In the genomic region with DNA sequence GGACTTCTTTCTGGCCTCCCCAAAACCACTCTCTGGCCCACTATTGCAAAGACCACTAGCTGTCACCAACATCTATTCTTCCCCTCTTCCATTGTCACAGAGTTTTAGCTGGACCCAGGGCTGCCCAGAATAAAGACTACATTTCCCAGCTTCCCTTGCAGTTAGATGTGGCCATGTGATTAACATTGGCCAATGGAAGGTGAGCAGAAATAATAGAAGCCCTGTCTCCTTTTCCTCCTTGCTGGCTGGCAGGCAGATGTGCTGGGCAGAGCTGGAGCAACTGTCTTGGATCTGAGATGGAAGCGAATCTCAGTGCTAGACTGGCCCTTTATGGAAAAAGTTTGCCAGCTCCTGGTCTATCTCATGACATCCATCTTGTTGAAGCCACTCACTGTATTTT, we compare ENCODE assay signal across 8 cellular contexts.
DNase-seq lines count a peak whose midpoint lies in the region; ATAC-seq and TF ChIP-seq lines count a peak whose summit lies in the region.

No MANE protein-coding gene starts in this region.

- no peak overlapping the region for H3K27ac Mint-ChIP-seq in effector memory CD8-positive, alpha-beta T cell

- H3K27me3 ChIP-seq in HAP-1 (ENCODE audit: low read depth) = peaks cover 4% of the 10 kb centered on the region
- no peaks in the 10 kb centered on the region for H3K27me3 ChIP-seq in upper lobe of right lung

- in situ Hi-C loops in HAP-1 (cut with MboI; ENCODE audit: low sequenced_read_pairs) = no loop called here

- TF ChIP-seq CTCF in fibroblast of villous mesenchyme (IDR thresholded peaks at IDR 0.05; ENCODE audit: insufficient read depth, low read depth, low read length) (no peak), upper lobe of right lung (IDR thresholded peaks at IDR 0.05) (no peak)

- no peak overlapping the region for H3K27ac ChIP-seq in upper lobe of right lung

- intact Hi-C loops in upper lobe of right lung (cut with DNase I) = no loop called here

- H3K4me3 ChIP-seq in HAP-1 (no peak overlapping the region), fibroblast of villous mesenchyme (ENCODE audit: low read depth, low read length) (no peak overlapping the region), upper lobe of right lung (no peak overlapping the region)

- H3K9me3 ChIP-seq in HAP-1 (no peaks in the 10 kb centered on the region), upper lobe of right lung (no peaks in the 10 kb centered on the region)

- H3K36me3 Mint-ChIP-seq in effector memory CD8-positive, alpha-beta T cell (ENCODE audit: insufficient read depth) = peaks cover 2% of the 10 kb centered on the region

- no peaks in the 10 kb centered on the region for H3K4me1 ChIP-seq in HAP-1
- H3K4me1 ChIP-seq in upper lobe of right lung = no peaks in the 10 kb centered on the region

- ATAC-seq in upper lobe of right lung = peak; percentile 51
- no peak for ATAC-seq in effector memory CD8-positive, alpha-beta T cell (replicated peaks)
- ATAC-seq in HG03432 (IDR thresholded peaks at IDR 0.05; ENCODE audit: unreplicated experiment) = no peak

- H3K4me1 Mint-ChIP-seq in effector memory CD8-positive, alpha-beta T cell (ENCODE audit: low read depth in 2 of 2) = peaks cover 3 to 4% of the 10 kb centered on the region in 2 donors

- H3K36me3 ChIP-seq in HAP-1 (replicated peaks) = no peaks in the 10 kb centered on the region
- H3K36me3 ChIP-seq in upper lobe of right lung = no peaks in the 10 kb centered on the region

- no peaks in the 10 kb centered on the region for H3K9me3 Mint-ChIP-seq in effector memory CD8-positive, alpha-beta T cell

- H3K27me3 Mint-ChIP-seq in effector memory CD8-positive, alpha-beta T cell = peaks cover 75 to 92% of the 10 kb centered on the region in 2 donors

- DNase-seq in Ammon's horn (ENCODE audit: low spot score) (peak; percentile 39), HAP-1 (ENCODE audit: low spot score in 2 of 2) (peak; percentile 47 to 49), OCI-M1 (lab: John Stamatoyannopoulos, UW) (peak; percentile 35), fibroblast of villous mesenchyme (ENCODE audit: low read depth) (peak; percentile 29), upper lobe of right lung (no peak)
- DNase-seq in stimulated activated CD4-positive, alpha-beta T cell treated with anti-CD3 and anti-CD28 coated beads, Interleukin-2, amount 100 ng/mL, for 24 hours = no peak
- no peak for DNase-seq in effector memory CD8-positive, alpha-beta T cell

- H3K4me3 Mint-ChIP-seq in effector memory CD8-positive, alpha-beta T cell = no peak overlapping the region

Comparison
In these comparisons a context has a peak if more than half of its experiments do, and no peak if none do; other contexts are left out.
1. DNase-seq: peak in Ammon's horn (single experiment), HAP-1 (2 of 2), OCI-M1 (single experiment) and fibroblast of villous mesenchyme (single experiment); none in upper lobe of right lung (single experiment), stimulated activated CD4-positive, alpha-beta T cell treated with anti-CD3 and anti-CD28 coated beads, Interleukin-2, amount 100 ng/mL, for 24 hours (0 of 2) and effector memory CD8-positive, alpha-beta T cell (0 of 3).